17 cellular contexts compared by ENCODE assay signal in the genomic region with DNA sequence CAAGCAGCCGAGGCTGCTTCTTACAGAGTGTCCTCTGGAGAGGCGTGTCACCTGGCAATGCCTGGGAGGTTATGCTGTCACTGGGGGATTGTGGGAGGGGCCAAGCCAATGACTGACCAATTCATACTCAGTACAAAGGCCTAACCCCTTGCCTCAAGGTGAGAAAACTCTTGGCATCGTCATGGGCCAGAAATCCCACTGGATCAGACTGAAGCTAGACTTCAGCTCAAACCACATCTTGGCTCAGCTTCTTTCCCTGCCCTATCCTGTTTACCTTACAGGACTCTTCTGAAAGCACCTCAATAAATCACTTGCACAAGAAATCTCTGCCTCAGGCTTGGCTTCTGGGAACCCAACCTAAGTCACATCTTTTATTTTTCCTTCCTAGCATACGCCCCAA. TPM values are rescaled to one million over a fixed set of nuclear protein-coding genes. Genes with fewer than 3 reads are reported as not detected.
DNase-seq lines count a peak whose midpoint lies in the region; ATAC-seq and TF ChIP-seq lines count a peak whose summit lies in the region.
"Had no signal": no experiment of that assay in that cellular context is flagged by ENCODE, and none has a peak within 500 bp of the region (broad histone marks: within the 10 kb centered on the region; RNA-seq: fewer than 3 reads in every experiment).

No MANE protein-coding gene starts in this region.

- H3K4me2 ChIP-seq in mammary epithelial cell (ENCODE audit: insufficient read depth, low read depth, low read length) (no peak overlapping the region), skeletal muscle satellite cell (ENCODE audit: low read length) (no peak overlapping the region)

- H3K27ac ChIP-seq in mammary epithelial cell (ENCODE audit: insufficient read depth, low read depth, low read length) = peak overlapping the region; percentile 66
- peak overlapping the region; percentile 37 for H3K27ac ChIP-seq in lower lobe of right lung
- H3K27ac ChIP-seq: brain microvascular endothelial cell had no signal

- TF ChIP-seq CTCF in mammary epithelial cell (conservative IDR thresholded peaks at IDR 0.05 in 1 of 2, IDR thresholded peaks at IDR 0.05 in 1 of 2; ENCODE audit: extremely low read depth in 1 of 2, insufficient read depth in 1 of 2, low read depth in 1 of 2, low read length in 2 of 2) (no peak), lower lobe of right lung (IDR thresholded peaks at IDR 0.05) (no peak)

- peaks cover 55% of the 10 kb centered on the region for H3K4me1 ChIP-seq in mammary epithelial cell (ENCODE audit: insufficient read depth, low read length)
- peaks cover 27% of the 10 kb centered on the region for H3K4me1 ChIP-seq in lower lobe of right lung
- peaks cover 34% of the 10 kb centered on the region for H3K4me1 ChIP-seq in skeletal muscle satellite cell (ENCODE audit: control insufficient read depth, insufficient read depth, low read length)

- no peak for ATAC-seq in lower lobe of right lung
- ATAC-seq: left colon; naive thymus-derived CD4-positive, alpha-beta T cell had no signal

- H3K36me3 ChIP-seq in mammary epithelial cell (ENCODE audit: insufficient read depth, low read length) = peaks cover 28% of the 10 kb centered on the region
- H3K36me3 ChIP-seq in lower lobe of right lung = peaks cover 58% of the 10 kb centered on the region
- peaks cover 48% of the 10 kb centered on the region for H3K36me3 ChIP-seq in skeletal muscle satellite cell (ENCODE audit: insufficient read depth, low read length)

- H4K20me1 ChIP-seq in mammary epithelial cell (ENCODE audit: insufficient read depth, low read length) = no peaks in the 10 kb centered on the region

- H3K9ac ChIP-seq in mammary epithelial cell (ENCODE audit: insufficient read depth, low read length) (no peak overlapping the region), skeletal muscle satellite cell (ENCODE audit: low read depth, low read length) (peak overlapping the region; percentile 74)

- in situ Hi-C loops in mammary epithelial cell (cut with MboI; ENCODE audit: low sequenced_read_pairs in 2 of 2) = loop anchor here (10.0 to 25.0 kb wide), 3 partner anchors 112 to 539 kb away; no protein-coding TSS in a partner anchor

- WGBS in mammary epithelial cell (ENCODE audit: low coverage, missing lambda C conversion rate) = 10% methylated on average over 4 of the region's 4 CpGs

- peaks cover 14% of the 10 kb centered on the region for H3K79me2 ChIP-seq in mammary epithelial cell (ENCODE audit: insufficient read depth, low read length)

- DNase-seq in HK-2 (ENCODE audit: unreplicated experiment) (peak; percentile 24), mammary epithelial cell (peak; percentile 73), lower lobe of right lung (no peak), activated gamma-delta T cell (lab: John Stamatoyannopoulos, UW) (no peak), SHP77 (lab: John Stamatoyannopoulos, UW) (no peak)
- DNase-seq in stimulated activated CD4-positive, alpha-beta T cell treated with anti-CD3 and anti-CD28 coated beads, Interleukin-2, amount 100 ng/mL, for 48 hours = no peak
- DNase-seq: activated CD4-positive, alpha-beta T cell treated with anti-CD3 and anti-CD28 coated beads for 4 hours; activated naive CD4-positive, alpha-beta T cell treated with anti-CD3 and anti-CD28 coated beads, Interleukin-2, amount 10 ng/mL, durations not matched to agents 7 days and 5 days; brain microvascular endothelial cell; H7; left colon; naive thymus-derived CD4-positive, alpha-beta T cell; NCI-H146; NCI-H2227 treated with DMSO at 0.1 percent for 48 hours; SIG-M5; T-helper 9 cell had no signal

- no peak overlapping the region for H2AFZ ChIP-seq in mammary epithelial cell (ENCODE audit: low read depth, low read length)

- H3K4me3 ChIP-seq in mammary epithelial cell (replicated peaks in 1 of 3; ENCODE audit: insufficient read depth in 1 of 3, low read depth in 2 of 3, low read length in 3 of 3) (no peak overlapping the region), lower lobe of right lung (no peak overlapping the region), skeletal muscle satellite cell (ENCODE audit: low read length) (no peak overlapping the region)

- BruUV-seq in mammary epithelial cell (replicated peaks; lab: Mats Ljungman, UMichigan) = no TSS peak

- CTCF ChIA-PET in mammary epithelial cell (lab: Charles Lee; ENCODE audit: low non-redundant PET) = no interaction called here

- intact Hi-C loops in mammary epithelial cell (cut with micrococcal nuclease) = no loop called here
- intact Hi-C loops in lower lobe of right lung (cut with DNase I) = loop anchor here (5.0 to 10.0 kb wide), 2 partner anchors 169 to 262 kb away; no protein-coding TSS in a partner anchor

- dilution Hi-C loops in mammary epithelial cell (cut with HindIII; ENCODE audit: low sequenced_read_pairs) = loop anchor here (5.0 to 25.0 kb wide), 3 partner anchors 124 to 539 kb away; no protein-coding TSS in a partner anchor

- H3K9me3 ChIP-seq in mammary epithelial cell (replicated peaks; ENCODE audit: insufficient read depth, low read length) (no peaks in the 10 kb centered on the region), lower lobe of right lung (no peaks in the 10 kb centered on the region), skeletal muscle satellite cell (replicated peaks; ENCODE audit: low read length) (no peaks in the 10 kb centered on the region)

- H3K27me3 ChIP-seq in mammary epithelial cell (ENCODE audit: insufficient read depth, low read length) (no peaks in the 10 kb centered on the region), lower lobe of right lung (ENCODE audit: low read depth) (no peaks in the 10 kb centered on the region), skeletal muscle satellite cell (ENCODE audit: control insufficient read depth, insufficient read depth, low read length) (no peaks in the 10 kb centered on the region)
- H3K27me3 ChIP-seq: brain microvascular endothelial cell had no signal

RNA-seq across cellular contexts. Expression of a gene that starts 9.5 kb away (rescaled TPM):
- total RNA-seq in mammary epithelial cell (10 to 100 TPM; 32.2 to 40.5 TPM), lower lobe of right lung (53.1 TPM)
- polyA plus RNA-seq in mammary epithelial cell = 54.2 TPM
- polyA minus RNA-seq in mammary epithelial cell = 16.2 TPM
- total RNA-seq in skeletal muscle satellite cell (2012; rRNA removed) = 70.0 and 77.1 TPM in 2 replicates

RNA-seq across cellular contexts. Expression of a gene that starts 9.6 kb away (rescaled TPM):
- total RNA-seq in mammary epithelial cell = 10 to 100 TPM in 1 of 2 donors, 1 to 10 TPM in 1; 7.2 to 25.3 TPM
- polyA plus RNA-seq in mammary epithelial cell = 9.0 TPM
- polyA minus RNA-seq in mammary epithelial cell = 3.9 TPM
- total RNA-seq in lower lobe of right lung = 20.6 TPM
- 5.3 and 9.4 TPM in 2 replicates for total RNA-seq in skeletal muscle satellite cell (2012; rRNA removed)

Comparison
In these comparisons a context has a peak if more than half of its experiments do, and no peak if none do; other contexts are left out.
1. DNase-seq: peak in HK-2 (single experiment) and mammary epithelial cell (single experiment); none in lower lobe of right lung (single experiment), activated gamma-delta T cell (single experiment), stimulated activated CD4-positive, alpha-beta T cell treated with anti-CD3 and anti-CD28 coated beads, Interleukin-2, amount 100 ng/mL, for 48 hours (0 of 2) and SHP77 (0 of 2).